8 cellular contexts compared by ENCODE assay signal in the genomic region with DNA sequence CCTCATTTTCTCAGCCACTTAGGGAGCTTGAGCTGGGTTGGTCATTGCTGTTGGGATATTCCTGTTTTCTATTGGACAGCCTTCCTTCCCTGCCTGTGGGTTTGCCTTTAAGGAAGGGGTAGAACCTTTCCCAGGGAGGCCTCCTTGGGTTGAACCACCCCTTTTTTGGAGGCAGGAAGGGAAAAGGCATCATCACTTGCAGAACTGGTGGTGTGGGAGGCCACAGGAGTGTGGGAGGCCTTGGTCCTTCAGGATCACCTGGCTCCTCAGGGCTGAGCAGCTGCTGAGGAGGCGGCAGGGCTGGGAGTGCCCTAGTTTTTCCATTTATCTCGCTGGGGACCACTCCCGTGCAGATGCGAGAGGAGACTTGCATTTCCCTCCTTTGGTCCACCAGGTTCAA. TPM values are rescaled to one million over a fixed set of nuclear protein-coding genes. Genes with fewer than 3 reads are reported as not detected.
DNase-seq lines count a peak whose midpoint lies in the region; ATAC-seq and TF ChIP-seq lines count a peak whose summit lies in the region.

No MANE protein-coding gene starts in this region.

- peak overlapping the region; percentile 64 to 86 (median 78) for H3K9ac ChIP-seq in BLaER1 treated with 17β-estradiol and CSF1 and Interleukin-3, amounts not matched to agents 10 nM and 100 nM
- no peak overlapping the region for H3K9ac ChIP-seq in KMS-11
- H3K9ac ChIP-seq in mammary epithelial cell (ENCODE audit: insufficient read depth, low read length) = no peak overlapping the region
- H3K9ac ChIP-seq in neural progenitor cell = no peak overlapping the region

- H3K79me2 ChIP-seq in KMS-11 (ENCODE audit: insufficient read depth, low read depth) (peaks cover 14% of the 10 kb centered on the region; the same call in 1 of the 2 replicates), mammary epithelial cell (ENCODE audit: insufficient read depth, low read length) (peaks cover 21% of the 10 kb centered on the region), neural progenitor cell (ENCODE audit: low read depth) (peaks cover 6% of the 10 kb centered on the region)

- no peaks in the 10 kb centered on the region for H3K9me3 Mint-ChIP-seq in neural progenitor cell

- H3K4me1 ChIP-seq in BLaER1 treated with 17β-estradiol and CSF1 and Interleukin-3, amounts not matched to agents 10 nM and 100 nM = peaks cover 45 to 78% (median 69%) of the 10 kb centered on the region in 10 experiments
- H3K4me1 ChIP-seq in KMS-11 (ENCODE audit: low read depth, poor library complexity, severe bottlenecking) (peaks cover 18% of the 10 kb centered on the region), mammary epithelial cell (ENCODE audit: insufficient read depth, low read length) (peaks cover 4% of the 10 kb centered on the region), neural progenitor cell (peaks cover 15% of the 10 kb centered on the region)

- peak overlapping the region; percentile 75 for H2AFZ ChIP-seq in KMS-11 (ENCODE audit: low read depth)
- peak overlapping the region; percentile 98 for H2AFZ ChIP-seq in mammary epithelial cell (ENCODE audit: low read depth, low read length)
- peak overlapping the region; percentile 45 for H2AFZ ChIP-seq in neural progenitor cell (replicated peaks)

- in situ Hi-C loops in mammary epithelial cell (cut with MboI; ENCODE audit: low sequenced_read_pairs in 2 of 2) = loop anchor here (5.0 kb wide), 1 partner anchor 39 kb away; no protein-coding TSS in a partner anchor

- peaks cover 20% of the 10 kb centered on the region for H3K4me1 Mint-ChIP-seq in neural progenitor cell

- dilution Hi-C loops in mammary epithelial cell (cut with HindIII; ENCODE audit: low sequenced_read_pairs) = no loop called here

- H3K4me3 Mint-ChIP-seq in neural progenitor cell = peak overlapping the region; percentile 94

- H3K36me3 ChIP-seq in BLaER1 treated with 17β-estradiol and CSF1 and Interleukin-3, amounts not matched to agents 10 nM and 100 nM = peaks cover 35 to 79% (median 69%) of the 10 kb centered on the region in 11 experiments
- no peaks in the 10 kb centered on the region; the same call in 1 of the 2 replicates for H3K36me3 ChIP-seq in KMS-11 (ENCODE audit: insufficient read depth)
- no peaks in the 10 kb centered on the region for H3K36me3 ChIP-seq in mammary epithelial cell (ENCODE audit: insufficient read depth, low read length)
- no peaks in the 10 kb centered on the region for H3K36me3 ChIP-seq in neural progenitor cell

- CTCF ChIA-PET in mammary epithelial cell (lab: Charles Lee; ENCODE audit: low non-redundant PET) = no interaction called here

- ATAC-seq in GM19463 (IDR thresholded peaks at IDR 0.05; ENCODE audit: unreplicated experiment) (no peak), GM21447 (IDR thresholded peaks at IDR 0.05; ENCODE audit: unreplicated experiment) (no peak)

- TF ChIP-seq CTCF in KMS-11 (conservative IDR thresholded peaks at IDR 0.05; ENCODE audit: low read depth, low read length) (no peak), mammary epithelial cell (conservative IDR thresholded peaks at IDR 0.05 in 1 of 2, IDR thresholded peaks at IDR 0.05 in 1 of 2; ENCODE audit: extremely low read depth in 1 of 2, insufficient read depth in 1 of 2, low read depth in 1 of 2, low read length in 2 of 2) (no peak), neural progenitor cell (IDR thresholded peaks at IDR 0.05) (no peak)

- peak overlapping the region in 3 of 10 experiments; percentile 69 to 80 (median 76); a peak in 5 of 20 replicates for H3K4me3 ChIP-seq in BLaER1 treated with 17β-estradiol and CSF1 and Interleukin-3, amounts not matched to agents 10 nM and 100 nM
- H3K4me3 ChIP-seq in KMS-11 (IDR thresholded peaks at IDR 0.05; ENCODE audit: insufficient read depth, low read depth, low read length) = no peak overlapping the region
- no peak overlapping the region for H3K4me3 ChIP-seq in mammary epithelial cell (replicated peaks in 1 of 3; ENCODE audit: insufficient read depth in 1 of 3, low read depth in 2 of 3, low read length in 3 of 3)
- no peak overlapping the region for H3K4me3 ChIP-seq in neural progenitor cell

- peak overlapping the region in 3 of 11 experiments; percentile 49 to 72 (median 70); a peak in 2 of 22 replicates for H3K27ac ChIP-seq in BLaER1 treated with 17β-estradiol and CSF1 and Interleukin-3, amounts not matched to agents 10 nM and 100 nM
- H3K27ac ChIP-seq in KMS-11 (no peak overlapping the region), mammary epithelial cell (ENCODE audit: insufficient read depth, low read depth, low read length) (no peak overlapping the region), neural progenitor cell (no peak overlapping the region)

- peaks cover 24% of the 10 kb centered on the region for H3F3A ChIP-seq in neural progenitor cell (ENCODE audit: low read depth)

- no TSS peak for BruUV-seq in mammary epithelial cell (replicated peaks; lab: Mats Ljungman, UMichigan)

- peak overlapping the region; percentile 54 to 89 (median 75) for H3K4me2 ChIP-seq in BLaER1 treated with 17β-estradiol and CSF1 and Interleukin-3, amounts not matched to agents 10 nM and 100 nM
- H3K4me2 ChIP-seq in KMS-11 (peak overlapping the region; percentile 61), mammary epithelial cell (ENCODE audit: insufficient read depth, low read depth, low read length) (peak overlapping the region; percentile 38), neural progenitor cell (no peak overlapping the region)

- 83% methylated on average over 4 of the region's 4 CpGs for WGBS in mammary epithelial cell (ENCODE audit: low coverage, missing lambda C conversion rate)

- H3K27me3 ChIP-seq in BLaER1 treated with 17β-estradiol and CSF1 and Interleukin-3, amounts not matched to agents 10 nM and 100 nM = no peaks in the 10 kb centered on the region
- no peaks in the 10 kb centered on the region for H3K27me3 ChIP-seq in KMS-11 (ENCODE audit: insufficient read depth, low read depth)
- no peaks in the 10 kb centered on the region for H3K27me3 ChIP-seq in mammary epithelial cell (ENCODE audit: insufficient read depth, low read length)
- no peaks in the 10 kb centered on the region for H3K27me3 ChIP-seq in neural progenitor cell

- no peak for DNase-seq in mammary epithelial cell
- no peak for DNase-seq in neural progenitor cell (ENCODE audit: low spot score)
- DNase-seq in amniotic stem cell (lab: John Stamatoyannopoulos, UW) = no peak
- no peak for DNase-seq in NCI-H1436 treated with DMSO at 0.1 percent for 48 hours (lab: John Stamatoyannopoulos, UW)

- no peak overlapping the region for H3K27ac Mint-ChIP-seq in neural progenitor cell

- H3K27me3 Mint-ChIP-seq in neural progenitor cell (ENCODE audit: insufficient read depth, low read depth) = peaks cover 12% of the 10 kb centered on the region

- H4K20me1 ChIP-seq in BLaER1 treated with 17β-estradiol and CSF1 and Interleukin-3, amounts not matched to agents 10 nM and 100 nM = peaks cover 9 to 73% (median 36%) of the 10 kb centered on the region in 11 experiments; a peak in 18 of 22 replicates
- H4K20me1 ChIP-seq in KMS-11 (ENCODE audit: insufficient read depth) (no peaks in the 10 kb centered on the region), mammary epithelial cell (ENCODE audit: insufficient read depth, low read length) (no peaks in the 10 kb centered on the region), neural progenitor cell (ENCODE audit: low read depth) (peaks cover 4% of the 10 kb centered on the region)

- no peaks in the 10 kb centered on the region for H3K9me3 ChIP-seq in BLaER1 treated with 17β-estradiol and CSF1 and Interleukin-3, amounts not matched to agents 10 nM and 100 nM (replicated peaks in 1 of 11)
- H3K9me3 ChIP-seq in mammary epithelial cell (replicated peaks; ENCODE audit: insufficient read depth, low read length) (no peaks in the 10 kb centered on the region), neural progenitor cell (ENCODE audit: low read depth) (no peaks in the 10 kb centered on the region)

- intact Hi-C loops in mammary epithelial cell (cut with micrococcal nuclease) = loop anchor here (5.0 kb wide), 1 partner anchor 221 kb away; no protein-coding TSS in a partner anchor

- H3K36me3 Mint-ChIP-seq in neural progenitor cell = peaks cover 7% of the 10 kb centered on the region

RNA-seq across cellular contexts. Expression of a gene that starts 0.7 kb away (rescaled TPM):
- total RNA-seq in mammary epithelial cell (1 to 10 TPM; 7.3 to 7.7 TPM), neural progenitor cell (ENCODE audit: low replicate concordance) (4.3 and 6.8 TPM in 2 replicates)
- polyA plus RNA-seq in mammary epithelial cell = 4.6 TPM
- polyA minus RNA-seq in mammary epithelial cell = 2.9 TPM

RNA-seq across cellular contexts. Expression of a gene that starts 9.5 kb away (rescaled TPM):
- total RNA-seq in mammary epithelial cell = 1 to 10 TPM in 1 of 2 donors, under 1 TPM in 1; 0.83 to 4.3 TPM
- polyA plus RNA-seq in mammary epithelial cell = 2.4 TPM
- 6.0 TPM for polyA minus RNA-seq in mammary epithelial cell
- 6.5 and 8.5 TPM in 2 replicates for total RNA-seq in neural progenitor cell (ENCODE audit: low replicate concordance)

RNA-seq across cellular contexts. Expression of a gene that starts 16.3 kb away (rescaled TPM):
- total RNA-seq in mammary epithelial cell = 1 to 10 TPM; 1.8 TPM
- 0.10 TPM for polyA plus RNA-seq in mammary epithelial cell
- not detected for polyA minus RNA-seq in mammary epithelial cell
- 4.5 and 6.0 TPM in 2 replicates for total RNA-seq in neural progenitor cell (ENCODE audit: low replicate concordance)

RNA-seq across cellular contexts. Expression of a gene that starts 26.9 kb away (rescaled TPM):
- total RNA-seq in mammary epithelial cell (not detected), neural progenitor cell (ENCODE audit: low replicate concordance) (not detected in 2 replicates)
- polyA plus RNA-seq in mammary epithelial cell = 0.02 TPM
- polyA minus RNA-seq in mammary epithelial cell = not detected

RNA-seq across cellular contexts. Expression of a gene that starts 46.4 kb away (rescaled TPM):
- total RNA-seq in mammary epithelial cell (under 1 TPM in 1 of 2 donors, not detected in 1; under 0.01 TPM), neural progenitor cell (ENCODE audit: low replicate concordance) (0.71 and 1.4 TPM in 2 replicates)
- not detected for polyA plus RNA-seq in mammary epithelial cell
- polyA minus RNA-seq in mammary epithelial cell = not detected

Comparison
In these comparisons a context has a peak if more than half of its experiments do, and no peak if none do; other contexts are left out.
1. H3K9ac ChIP-seq: peak in BLaER1 treated with 17β-estradiol and CSF1 and Interleukin-3, amounts not matched to agents 10 nM and 100 nM (11 of 11); none in KMS-11 (single experiment), mammary epithelial cell (single experiment) and neural progenitor cell (single experiment).
2. H2AFZ ChIP-seq: peak in every context shown above with its lines; median percentile 98 in mammary epithelial cell; 75 in KMS-11; 45 in neural progenitor cell.